ENCODE assay signal across 28 cellular contexts in genomic region chr7:86091369-86091768, GRCh38.
"Had no signal": no experiment of that assay in that cellular context is flagged by ENCODE, and none has a peak within 500 bp of the region (broad histone marks: within the 10 kb centered on the region; RNA-seq: fewer than 3 reads in every experiment).

No MANE protein-coding gene starts in this region.

- DNase-seq: colonic mucosa; cortex of kidney; dermis blood vessel endothelial cell; dorsolateral prefrontal cortex; effector CD4-positive, alpha-beta T cell; effector CD8-positive, alpha-beta T cell; effector memory CD4-positive, alpha-beta T cell; effector memory CD8-positive, alpha-beta T cell; endodermal cell; erythroblast; esophagus squamous epithelium; foreskin fibroblast; foreskin keratinocyte; foreskin melanocyte; gastrocnemius medialis; glutamatergic neuron; head of caudate nucleus; heart left ventricle; heart right ventricle had no signal

- FAIRE-seq: colon, endometrium, endothelial cell of umbilical vein, frontal cortex had no signal

- H3K4me3 ChIP-seq: colonic mucosa, coronary artery, dorsolateral prefrontal cortex, esophagus muscularis mucosa, esophagus squamous epithelium, gastrocnemius medialis, gastroesophageal sphincter, heart left ventricle, heart right ventricle had no signal

- H3K4me1 ChIP-seq: colonic mucosa, esophagus muscularis mucosa, esophagus squamous epithelium, foreskin keratinocyte, gastrocnemius medialis, gastroesophageal sphincter, heart left ventricle, heart right ventricle had no signal

- H3K27me3 ChIP-seq: colonic mucosa, dorsolateral prefrontal cortex, esophagus muscularis mucosa, esophagus squamous epithelium, foreskin keratinocyte, gastrocnemius medialis, gastroesophageal sphincter, heart left ventricle, heart right ventricle had no signal

- H3K9me3 ChIP-seq: colonic mucosa, gastrocnemius medialis had no signal

- H3K36me3 ChIP-seq: colonic mucosa, esophagus muscularis mucosa, esophagus squamous epithelium, gastrocnemius medialis, gastroesophageal sphincter, heart left ventricle, heart right ventricle had no signal

- H3K27ac ChIP-seq: colonic mucosa, coronary artery, dorsolateral prefrontal cortex, epithelial cell of prostate, esophagus muscularis mucosa, esophagus squamous epithelium, foreskin keratinocyte, gastrocnemius medialis, gastroesophageal sphincter, heart left ventricle, heart right ventricle had no signal

- ATAC-seq: effector memory CD8-positive, alpha-beta T cell; esophagus mucosa; foreskin keratinocyte; gastrocnemius medialis; gastroesophageal sphincter; heart left ventricle; heart right ventricle had no signal
